Comparison of ENCODE assay signal across 23 cellular contexts in genomic region chr9:70529833-70530232, GRCh38.
"Had no signal": no experiment of that assay in that cellular context is flagged by ENCODE, and none has a peak within 500 bp of the region (broad histone marks: within the 10 kb centered on the region; RNA-seq: fewer than 3 reads in every experiment).

No MANE protein-coding gene starts in this region.

- H3K9me3 ChIP-seq: colonic mucosa, esophagus squamous epithelium, gastrocnemius medialis, lower lobe of right lung had no signal

- H3K27me3 ChIP-seq: colonic mucosa, esophagus squamous epithelium, gastrocnemius medialis, heart right ventricle, left lung had no signal

- H3K27ac Mint-ChIP-seq: dendritic cell treated with granulocyte-macrophage colony-stimulating factor and Interleukin-4, amounts not matched to agents 40 ng/mL and 50 ng/mL, for 4 days; endodermal cell had no signal

- H3K4me3 ChIP-seq: colonic mucosa, esophagus squamous epithelium, gastrocnemius medialis, heart right ventricle, left lung, lower lobe of right lung had no signal

- H3K27ac ChIP-seq: colonic mucosa, epithelial cell of prostate, esophagus squamous epithelium, gastrocnemius medialis, heart right ventricle, left lung, lower lobe of right lung had no signal

- H3K4me1 ChIP-seq: colonic mucosa, esophagus squamous epithelium, gastrocnemius medialis, lower lobe of right lung had no signal

- DNase-seq: colonic mucosa; cortex of kidney; effector CD8-positive, alpha-beta T cell; effector memory CD8-positive, alpha-beta T cell; endodermal cell; erythroblast; esophagus squamous epithelium; foreskin fibroblast; foreskin melanocyte; gastrocnemius medialis; glutamatergic neuron; head of caudate nucleus; heart right ventricle; hippocampal formation; left cardiac atrium; left lung; left ventricle myocardium superior; lower lobe of right lung; mesenchymal stem cell; midbrain had no signal

- H3K4me3 Mint-ChIP-seq: dendritic cell treated with granulocyte-macrophage colony-stimulating factor and Interleukin-4, amounts not matched to agents 40 ng/mL and 50 ng/mL, for 4 days; effector memory CD8-positive, alpha-beta T cell; endodermal cell had no signal

- ATAC-seq: effector memory CD8-positive, alpha-beta T cell; esophagus mucosa; gastrocnemius medialis; left cardiac atrium; left lung; left ventricle myocardium superior; lower lobe of right lung had no signal

- H3K36me3 ChIP-seq: colonic mucosa, esophagus squamous epithelium, gastrocnemius medialis, heart right ventricle, left lung, lower lobe of right lung had no signal

- H3K27me3 Mint-ChIP-seq: dendritic cell treated with granulocyte-macrophage colony-stimulating factor and Interleukin-4, amounts not matched to agents 40 ng/mL and 50 ng/mL, for 4 days had no signal
